Comparison of ENCODE assay signal across 8 cellular contexts in genomic region chr17:49969134-49969759, GRCh38. TPM values are rescaled to one million over a fixed set of nuclear protein-coding genes. Genes with fewer than 3 reads are reported as not detected.
DNase-seq lines count a peak whose midpoint lies in the region; ATAC-seq, FAIRE-seq and TF ChIP-seq lines count a peak whose summit lies in the region.

Gene DLX4, plus strand, starts transcription at chr17:49969190. Its CDS starts 279 bp downstream, at chr17:49969469.

- peaks cover 99 to 100% (median 100%) of the 10 kb centered on the region in 11 experiments for H3K27me3 ChIP-seq in BLaER1 treated with 17β-estradiol and CSF1 and Interleukin-3, amounts not matched to agents 10 nM and 100 nM
- H3K27me3 ChIP-seq in HepG2 (ENCODE audit: control insufficient read depth in 1 of 2, insufficient read depth in 2 of 2, low read length in 2 of 2) (peaks cover 40 to 96% of the 10 kb centered on the region in 2 experiments), vagina (peaks cover 28% of the 10 kb centered on the region)

- H3K4me3 Mint-ChIP-seq in activated naive CD8-positive, alpha-beta T cell treated with anti-CD3 and anti-CD28 coated beads, Interleukin-2, amount 10 ng/mL, durations not matched to agents 7 days and 5 days, result peak within 1 kb of the TSS; percentile 85

- TF ChIP-seq RAD21 in HepG2 (CRISPR knock-in tag; IDR thresholded peaks at IDR 0.05), result no peak

- H3K4me1 ChIP-seq in BLaER1 treated with 17β-estradiol and CSF1 and Interleukin-3, amounts not matched to agents 10 nM and 100 nM, result peaks cover 16 to 79% (median 30%) of the 10 kb centered on the region in 10 experiments
- H3K4me1 ChIP-seq in HepG2 (ENCODE audit: insufficient read depth, low read length), result peaks cover 47% of the 10 kb centered on the region
- H3K4me1 ChIP-seq in vagina, result peaks cover 39% of the 10 kb centered on the region

- H3K27ac Mint-ChIP-seq in activated naive CD8-positive, alpha-beta T cell treated with anti-CD3 and anti-CD28 coated beads, Interleukin-2, amount 10 ng/mL, durations not matched to agents 7 days and 5 days, result peak within 1 kb of the TSS; percentile 63

- TF ChIP-seq CTCF in HepG2 (CRISPR knock-in tag; IDR thresholded peaks at IDR 0.05) (no peak), vagina (IDR thresholded peaks at IDR 0.05) (no peak)

- WGBS in HepG2 (ENCODE audit: low lambda C conversion rate), result 14% methylated on average over 32 of the region's 45 CpGs

- peak within 1 kb of the TSS; percentile 53 to 71 (median 61) for H3K4me3 ChIP-seq in BLaER1 treated with 17β-estradiol and CSF1 and Interleukin-3, amounts not matched to agents 10 nM and 100 nM
- peak within 1 kb of the TSS; percentile 54 to 80 (median 60) for H3K4me3 ChIP-seq in HepG2 (replicated peaks in 1 of 3; ENCODE audit: insufficient read depth in 1 of 3, low read depth in 2 of 3, low read length in 3 of 3)
- H3K4me3 ChIP-seq in vagina, result peak within 1 kb of the TSS; percentile 39 to 53

- peaks cover 88% of the 10 kb centered on the region for H3K27me3 Mint-ChIP-seq in activated naive CD8-positive, alpha-beta T cell treated with anti-CD3 and anti-CD28 coated beads, Interleukin-2, amount 10 ng/mL, durations not matched to agents 7 days and 5 days

- ATAC-seq in HG03354 (IDR thresholded peaks at IDR 0.05; ENCODE audit: poor library complexity, severe bottlenecking, unreplicated experiment) (peak; percentile 32), HepG2 (peak; percentile 4; the same call in 2 of the 3 replicates), GM21526 (IDR thresholded peaks at IDR 0.05; ENCODE audit: low FRiP score, unreplicated experiment) (no peak)
- ATAC-seq in activated naive CD8-positive, alpha-beta T cell treated with anti-CD3 and anti-CD28 coated beads, Interleukin-2, amount 10 ng/mL, durations not matched to agents 7 days and 5 days (ENCODE audit: low read depth), result no peak

- CTCF ChIA-PET in HepG2 (lab: Yijun Ruan, JAX; ENCODE audit: low intra/inter-chr PET ratio, low total read pairs), result no interaction called here

- H3K9me3 Mint-ChIP-seq in activated naive CD8-positive, alpha-beta T cell treated with anti-CD3 and anti-CD28 coated beads, Interleukin-2, amount 10 ng/mL, durations not matched to agents 7 days and 5 days, result no peaks in the 10 kb centered on the region

- no TSS peak for BruUV-seq in HepG2 (replicated peaks; lab: Mats Ljungman, UMichigan)

- no peaks in the 10 kb centered on the region for H3K36me3 ChIP-seq in BLaER1 treated with 17β-estradiol and CSF1 and Interleukin-3, amounts not matched to agents 10 nM and 100 nM
- no peaks in the 10 kb centered on the region for H3K36me3 ChIP-seq in HepG2 (replicated peaks in 1 of 2; ENCODE audit: control insufficient read depth in 1 of 2, insufficient read depth in 2 of 2, low read length in 2 of 2)
- no peaks in the 10 kb centered on the region for H3K36me3 ChIP-seq in vagina

- peak within 1 kb of the TSS; percentile 89 to 99 (median 94) for H3K4me2 ChIP-seq in BLaER1 treated with 17β-estradiol and CSF1 and Interleukin-3, amounts not matched to agents 10 nM and 100 nM
- peak within 1 kb of the TSS; percentile 97 for H3K4me2 ChIP-seq in HepG2 (ENCODE audit: low read depth, low read length)

- no peak for DNase-seq in activated naive CD8-positive, alpha-beta T cell treated with anti-CD3 and anti-CD28 coated beads, Interleukin-2, amount 10 ng/mL, durations not matched to agents 7 days and 5 days
- DNase-seq in HepG2 (ENCODE audit: low spot score) (no peak), vagina (ENCODE audit: extremely low spot score in 2 of 2) (no peak), urothelium cell line (ENCODE audit: low spot score) (no peak), NCI-H187 (lab: John Stamatoyannopoulos, UW) (no peak)

- POLR2A ChIA-PET in activated naive CD8-positive, alpha-beta T cell treated with anti-CD3 and anti-CD28 coated beads, Interleukin-2, amount 10 ng/mL, durations not matched to agents 7 days and 5 days (lab: Charles Lee), result no interaction called here
- POLR2A ChIA-PET in HepG2 (lab: Yijun Ruan, JAX), result no interaction called here

- TF ChIP-seq EP300 in HepG2 (IDR thresholded peaks at IDR 0.05; ENCODE audit: low read depth in 2 of 2, low read length in 2 of 2) (0 out of 4 replicates have a peak, but pooled peaks of 1 of the 2 experiments have one; percentile 8), HepG2 (CRISPR knock-in tag; IDR thresholded peaks at IDR 0.05; ENCODE audit: borderline replicate concordance) (no peak)

- H3K9ac ChIP-seq in BLaER1 treated with 17β-estradiol and CSF1 and Interleukin-3, amounts not matched to agents 10 nM and 100 nM, result peak within 1 kb of the TSS; percentile 11 to 63 (median 48); a peak in 17 of 22 replicates
- H3K9ac ChIP-seq in HepG2 (ENCODE audit: insufficient read depth, low read depth, low read length), result peak within 1 kb of the TSS; percentile 48

- FAIRE-seq in HepG2 (lab: Jason Lieb, UNC) (no peak), urothelium cell line (lab: Jason Lieb, UNC) (no peak)

- in situ Hi-C loops in HepG2 (cut with HindIII; ENCODE audit: extremely low pct_ligation_motif_present, low pct_unique_long_range_greater_than_20kb), result no loop called here

- H3K27ac ChIP-seq in BLaER1 treated with 17β-estradiol and CSF1 and Interleukin-3, amounts not matched to agents 10 nM and 100 nM, result peak within 1 kb of the TSS in 8 of 11 experiments; percentile 6 to 54 (median 34); a peak in 11 of 22 replicates
- H3K27ac ChIP-seq in HepG2 (ENCODE audit: extremely low read length, insufficient read depth, low read length) (no peak within 1 kb of the TSS), vagina (no peak within 1 kb of the TSS)

- TF ChIP-seq POLR2A in HepG2 (IDR thresholded peaks at IDR 0.05; ENCODE audit: insufficient read depth in 1 of 2, low read depth in 2 of 2, low read length in 2 of 2) (no peak), vagina (IDR thresholded peaks at IDR 0.05) (no peak)

- intact Hi-C loops in HepG2 (cut with micrococcal nuclease; ENCODE audit: unreplicated experiment) (no loop called here), vagina (cut with DNase I) (no loop called here)

- H2AFZ ChIP-seq in HepG2 (ENCODE audit: low read length), result no peak within 1 kb of the TSS

- H3K79me2 ChIP-seq in HepG2 (ENCODE audit: insufficient read depth, low read length), result no peaks in the 10 kb centered on the region

- H4K20me1 ChIP-seq in BLaER1 treated with 17β-estradiol and CSF1 and Interleukin-3, amounts not matched to agents 10 nM and 100 nM, result peaks cover 0 to 39% (median 25%) of the 10 kb centered on the region in 11 experiments; a peak in 13 of 22 replicates
- peaks cover 4% of the 10 kb centered on the region; the same call in 1 of the 2 replicates for H4K20me1 ChIP-seq in HepG2 (ENCODE audit: insufficient read depth, low read length)

- H3K9me3 ChIP-seq in BLaER1 treated with 17β-estradiol and CSF1 and Interleukin-3, amounts not matched to agents 10 nM and 100 nM (replicated peaks in 1 of 11), result peaks cover 0 to 38% (median 10%) of the 10 kb centered on the region in 11 experiments; a peak in 11 of 22 replicates
- H3K9me3 ChIP-seq in HepG2 (ENCODE audit: low read length) (no peaks in the 10 kb centered on the region), vagina (no peaks in the 10 kb centered on the region)

- peaks cover 26% of the 10 kb centered on the region for H3K4me1 Mint-ChIP-seq in activated naive CD8-positive, alpha-beta T cell treated with anti-CD3 and anti-CD28 coated beads, Interleukin-2, amount 10 ng/mL, durations not matched to agents 7 days and 5 days

- no peaks in the 10 kb centered on the region for H3K36me3 Mint-ChIP-seq in activated naive CD8-positive, alpha-beta T cell treated with anti-CD3 and anti-CD28 coated beads, Interleukin-2, amount 10 ng/mL, durations not matched to agents 7 days and 5 days

TF ChIP-seq in HepG2, 621 proteins besides CTCF, POLR2A, EP300 and RAD21 (continues in another document):
- TF ChIP-seq GABPB1 (CRISPR knock-in tag; IDR thresholded peaks at IDR 0.05), result 0 out of 2 replicates have a peak, but pooled peaks have one; percentile 6
- peak; percentile 39 for TF ChIP-seq RBM39 (IDR thresholded peaks at IDR 0.05; ENCODE audit: low read depth, low read length, poor library complexity, severe bottlenecking)
- no peak for TF ChIP-seq ZNF746 (CRISPR knock-in tag; IDR thresholded peaks at IDR 0.05)
- 0 out of 2 replicates have a peak, but pooled peaks have one; percentile 9 for TF ChIP-seq TMF1 (CRISPR knock-in tag; IDR thresholded peaks at IDR 0.05; ENCODE audit: low read depth)
- no peak for TF ChIP-seq ZNF615 (CRISPR knock-in tag; IDR thresholded peaks at IDR 0.05; ENCODE audit: borderline replicate concordance)
- TF ChIP-seq SRSF1 (optimal IDR thresholded peaks at IDR 0.05; ENCODE audit: low read depth, low read length), result peak; percentile 91
- TF ChIP-seq HNRNPK (IDR thresholded peaks at IDR 0.05; ENCODE audit: low read depth, low read length, poor library complexity, severe bottlenecking), result peak; percentile 43
- TF ChIP-seq ZBTB20 (CRISPR knock-in tag; IDR thresholded peaks at IDR 0.05; ENCODE audit: borderline replicate concordance, low read depth), result 0 out of 2 replicates have a peak, but pooled peaks have one; percentile 27
- TF ChIP-seq NFE2L2 (IDR thresholded peaks at IDR 0.05; ENCODE audit: low read length), result no peak

RNA-seq across cellular contexts. Expression of gene DLX4, which starts in this region (rescaled TPM):
- total RNA-seq in activated naive CD8-positive, alpha-beta T cell treated with anti-CD3 and anti-CD28 coated beads, Interleukin-2, amount 10 ng/mL, durations not matched to agents 7 days and 5 days, result under 1 TPM; 0.60 to 0.69 TPM
- total RNA-seq in HepG2 (2016; rRNA removed; fragmentation: Illumina TruSeq; extraction: Trizol), result 0.51 and 0.55 TPM in 2 replicates
- 0.44 and 1.4 TPM in 2 replicates for total RNA-seq in HepG2 (2016; cell fraction: cytosol; rRNA removed; fragmentation: Illumina TruSeq; extraction: Trizol; ENCODE audit: low read depth)
- total RNA-seq in HepG2 (2016; cell fraction: insoluble cytoplasmic fraction; rRNA removed; fragmentation: Illumina TruSeq; extraction: Trizol), result 0.40 and 0.80 TPM in 2 replicates
- total RNA-seq in HepG2 (2016; cell fraction: membrane; rRNA removed; fragmentation: Illumina TruSeq; extraction: Trizol), result 1.8 and 1.9 TPM in 2 replicates
- total RNA-seq in HepG2 (2016; cell fraction: nucleus; rRNA removed; fragmentation: Illumina TruSeq; extraction: Trizol), result 0.93 and 0.97 TPM in 2 replicates
- polyA plus RNA-seq in HepG2 (2011; rRNA removed), result 2.3 and 2.5 TPM in 2 replicates
- 1.0 and 1.2 TPM in 2 replicates for polyA plus RNA-seq in HepG2 (2011; cell fraction: cytosol; rRNA removed)
- polyA plus RNA-seq in HepG2 (2011; cell fraction: nucleus; rRNA removed), result 10.2 TPM in 2 replicates
- 2.5 and 2.7 TPM in 2 replicates for polyA plus RNA-seq in HepG2 (2012)
- polyA plus RNA-seq in HepG2 (2016; cell fraction: cytosol; fragmentation: Illumina TruSeq; extraction: Trizol; ENCODE audit: low read depth), result 6.6 and 7.4 TPM in 2 replicates
- 2.3 and 2.8 TPM in 2 replicates for polyA plus RNA-seq in HepG2 (2016; cell fraction: insoluble cytoplasmic fraction; fragmentation: Illumina TruSeq; extraction: Trizol; ENCODE audit: low read depth)
- 12.2 and 12.9 TPM in 2 replicates for polyA plus RNA-seq in HepG2 (2016; cell fraction: membrane; fragmentation: Illumina TruSeq; extraction: Trizol; ENCODE audit: low read depth)
- polyA plus RNA-seq in HepG2 (2016; cell fraction: nucleus; fragmentation: Illumina TruSeq; extraction: Trizol; ENCODE audit: insufficient read depth, low read depth), result 8.1 and 8.9 TPM in 2 replicates
- 1.8 and 3.4 TPM in 2 replicates for polyA minus RNA-seq in HepG2 (2011; rRNA and poly(A)+ RNA removed; ENCODE audit: low replicate concordance)
- polyA minus RNA-seq in HepG2 (2011; cell fraction: cytosol; rRNA and poly(A)+ RNA removed), result 0.62 and 0.99 TPM in 2 replicates
- polyA minus RNA-seq in HepG2 (2011; cell fraction: nucleus; rRNA and poly(A)+ RNA removed), result 1.3 and 2.4 TPM in 2 replicates
- 1.2 TPM for total RNA-seq in vagina

Comparison
In these comparisons a context has a peak if more than half of its experiments do, and no peak if none do; other contexts are left out.
1. H3K27ac ChIP-seq: peak in BLaER1 treated with 17β-estradiol and CSF1 and Interleukin-3, amounts not matched to agents 10 nM and 100 nM (8 of 11); none in HepG2 (single experiment) and vagina (single experiment).
2. ATAC-seq: peak in HG03354 (single experiment) and HepG2 (single experiment); none in activated naive CD8-positive, alpha-beta T cell treated with anti-CD3 and anti-CD28 coated beads, Interleukin-2, amount 10 ng/mL, durations not matched to agents 7 days and 5 days (single experiment) and GM21526 (single experiment).
3. Peak in every context shown above with its lines, with median percentiles within 50 percentile points of each other: H3K4me3 ChIP-seq.